Comparison of ENCODE assay signal across 9 cellular contexts in the genomic region with DNA sequence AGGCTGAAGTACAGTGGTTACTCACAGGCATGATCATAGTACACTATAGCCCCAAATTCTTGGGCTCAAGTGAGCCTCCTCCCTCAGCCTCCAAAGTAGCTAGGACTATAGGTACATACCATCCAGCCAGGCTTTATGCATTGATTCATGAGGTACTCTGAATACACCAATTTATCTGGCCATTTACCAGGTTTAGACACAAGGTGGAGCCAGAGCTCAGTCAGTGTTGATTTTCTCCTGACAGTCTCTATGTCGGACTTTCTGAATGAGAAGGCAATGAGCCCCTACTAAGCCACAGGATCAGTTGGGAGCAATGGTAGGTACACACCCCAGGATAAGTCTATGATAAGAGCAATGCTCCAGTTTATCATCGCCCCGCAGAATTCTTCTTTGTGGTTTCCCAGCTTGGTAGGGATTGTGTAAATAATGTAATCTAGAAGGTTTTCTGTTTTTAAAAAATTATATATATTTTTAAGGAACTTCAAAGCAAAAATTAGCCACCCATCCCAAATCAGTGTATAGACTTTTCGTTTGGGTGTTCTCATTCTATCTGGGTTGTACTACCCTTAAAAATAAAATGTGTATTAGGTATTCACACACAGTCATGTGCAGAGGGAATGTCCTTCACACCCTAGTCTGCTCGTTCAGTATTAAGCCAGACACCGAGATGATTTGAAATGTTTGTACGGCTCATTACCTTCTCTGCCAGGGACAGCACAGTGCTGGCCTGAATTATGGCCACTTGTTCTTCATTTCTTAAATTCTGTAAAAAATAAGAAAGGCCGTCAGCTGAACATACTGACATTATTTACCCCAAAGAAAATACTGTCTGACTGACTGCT.
DNase-seq lines count a peak whose midpoint lies in the region; ATAC-seq and TF ChIP-seq lines count a peak whose summit lies in the region.
"Had no signal": no experiment of that assay in that cellular context is flagged by ENCODE, and none has a peak within 500 bp of the region (broad histone marks: within the 10 kb centered on the region; RNA-seq: fewer than 3 reads in every experiment).

No MANE protein-coding gene starts in this region.

- H3K4me3 ChIP-seq in gastroesophageal sphincter (no peak overlapping the region), ovary (no peak overlapping the region)
- H3K4me3 ChIP-seq: skin epidermis had no signal

- TF ChIP-seq CTCF in GM12873 (IDR thresholded peaks at IDR 0.05; ENCODE audit: insufficient read depth, low read depth, low read length, missing control alignments) (peak; percentile 79), gastroesophageal sphincter (IDR thresholded peaks at IDR 0.05) (peak; percentile 53 to 82 (median 64)), ovary (IDR thresholded peaks at IDR 0.05) (peak in 2 of 3 donors; percentile 26 to 62)

- TF ChIP-seq POLR2A in gastroesophageal sphincter (IDR thresholded peaks at IDR 0.05) (no peak), ovary (IDR thresholded peaks at IDR 0.05) (no peak)

- H3K36me3 ChIP-seq in gastroesophageal sphincter, result no peaks in the 10 kb centered on the region
- H3K36me3 ChIP-seq in ovary, result no peaks in the 10 kb centered on the region

- no peaks in the 10 kb centered on the region for H3K9me3 Mint-ChIP-seq in activated naive CD4-positive, alpha-beta T cell treated with anti-CD3 and anti-CD28 coated beads for 36 hours

- WGBS in gastroesophageal sphincter (ENCODE audit: low coverage in 1 of 2), 2 donors, result 44 to 51% methylated on average over 7 to 8 of the region's 8 CpGs
- 36 to 51% (median 38%) methylated on average over 8 of the region's 8 CpGs for WGBS in ovary, 3 donors

- peak; percentile 50 for DNase-seq in HCEC 1CT
- DNase-seq in M059J (ENCODE audit: low read depth), result peak; percentile 72
- peak; percentile 79 for DNase-seq in RPMI8226
- DNase-seq in activated naive CD4-positive, alpha-beta T cell treated with anti-CD3 and anti-CD28 coated beads for 36 hours, result peak; percentile 64
- peak in 4 of 5 donors; percentile 26 to 44 (median 36) for DNase-seq in ovary
- DNase-seq in OCI-M2 (lab: John Stamatoyannopoulos, UW; ENCODE audit: unreplicated experiment), result no peak

- no peaks in the 10 kb centered on the region for H3K4me1 ChIP-seq in gastroesophageal sphincter
- no peaks in the 10 kb centered on the region for H3K4me1 ChIP-seq in ovary (ENCODE audit: insufficient read depth)

- no peak overlapping the region for H3K4me3 Mint-ChIP-seq in activated naive CD4-positive, alpha-beta T cell treated with anti-CD3 and anti-CD28 coated beads for 36 hours

- no peak for TF ChIP-seq EP300 in gastroesophageal sphincter (IDR thresholded peaks at IDR 0.05)
- TF ChIP-seq EP300 in ovary (IDR thresholded peaks at IDR 0.05), result no peak

- H3K36me3 Mint-ChIP-seq in activated naive CD4-positive, alpha-beta T cell treated with anti-CD3 and anti-CD28 coated beads for 36 hours (ENCODE audit: low read depth), result no peaks in the 10 kb centered on the region

- H3K27me3 Mint-ChIP-seq in activated naive CD4-positive, alpha-beta T cell treated with anti-CD3 and anti-CD28 coated beads for 36 hours (ENCODE audit: low read depth), result peaks cover 9% of the 10 kb centered on the region

- H3K27me3 ChIP-seq in gastroesophageal sphincter (no peaks in the 10 kb centered on the region), ovary (no peaks in the 10 kb centered on the region)

- no peak overlapping the region for H3K27ac ChIP-seq in gastroesophageal sphincter
- no peak overlapping the region for H3K27ac ChIP-seq in ovary
- H3K27ac ChIP-seq: skin epidermis had no signal

- H3K4me1 Mint-ChIP-seq in activated naive CD4-positive, alpha-beta T cell treated with anti-CD3 and anti-CD28 coated beads for 36 hours (ENCODE audit: low read depth), result no peaks in the 10 kb centered on the region

- peak; percentile 70 for ATAC-seq in gastroesophageal sphincter

- CTCF ChIA-PET in activated naive CD4-positive, alpha-beta T cell treated with anti-CD3 and anti-CD28 coated beads for 36 hours (lab: Charles Lee), result interaction anchor here (0.6 to 2.4 kb wide), 13 partner anchors 8 to 502 kb away, joined by 3 to 25 read pairs (median 4); no protein-coding TSS in a partner anchor

- intact Hi-C loops in activated naive CD4-positive, alpha-beta T cell treated with anti-CD3 and anti-CD28 coated beads for 36 hours (cut with micrococcal nuclease), result loop anchor here (5.0 to 10.0 kb wide), 2 partner anchors 307 to 549 kb away; no protein-coding TSS in a partner anchor
- intact Hi-C loops in ovary (cut with DNase I), result loop anchor here in 3 of 4 donors (2.0 to 5.0 kb wide), 3 partner anchors 194 to 199 kb away; no protein-coding TSS in a partner anchor

- H3K9me3 ChIP-seq in gastroesophageal sphincter, result no peaks in the 10 kb centered on the region
- no peaks in the 10 kb centered on the region for H3K9me3 ChIP-seq in ovary

- H3K27ac Mint-ChIP-seq in activated naive CD4-positive, alpha-beta T cell treated with anti-CD3 and anti-CD28 coated beads for 36 hours, result no peak overlapping the region
